In the genomic region with DNA sequence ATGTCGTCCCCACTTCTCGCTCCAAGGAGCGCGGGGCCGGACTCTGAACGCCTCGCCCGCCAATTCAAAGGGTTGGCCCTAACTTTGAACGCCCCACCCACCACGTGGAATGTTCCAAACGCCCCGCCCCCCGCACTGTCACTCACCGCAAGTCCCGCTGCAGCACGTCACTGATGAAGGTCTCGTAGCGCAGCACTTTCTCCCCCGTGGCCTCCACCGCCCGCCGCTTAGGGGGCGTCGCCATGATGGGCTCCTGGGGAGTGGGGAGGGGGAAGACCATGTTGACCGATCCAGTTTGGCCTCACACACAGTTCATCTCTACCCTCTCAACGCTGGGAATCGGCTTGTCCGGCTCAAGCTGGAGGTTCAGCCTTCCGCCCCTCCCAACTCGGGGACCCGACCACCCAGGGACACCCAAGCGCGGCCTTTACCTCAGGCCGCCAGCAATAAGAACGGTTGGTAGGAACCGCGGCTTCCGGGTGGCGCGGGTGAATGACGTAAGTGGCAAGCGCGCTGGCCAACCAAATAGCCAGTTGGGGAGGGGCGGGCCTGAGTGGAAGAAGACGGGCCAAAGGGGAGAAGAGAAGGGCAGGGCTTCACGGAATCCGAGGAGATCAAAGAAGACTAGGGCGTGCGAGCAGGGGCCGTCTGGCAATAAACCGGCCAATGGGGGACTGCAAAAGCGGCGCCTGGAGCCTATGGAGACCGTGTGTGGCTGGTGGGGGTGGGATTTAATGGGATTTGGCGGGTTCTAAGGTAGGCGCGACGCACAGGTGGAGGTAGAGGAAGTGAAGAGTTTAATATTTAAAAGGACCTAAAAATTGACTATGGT, we compare ENCODE assay signal across 8 cellular contexts. TPM values are rescaled to one million over a fixed set of nuclear protein-coding genes. Genes with fewer than 3 reads are reported as not detected.
A peak's percentile ranks its signal among the peaks of the same experiment; 100 is the strongest.
DNase-seq lines count a peak whose midpoint lies in the region; ATAC-seq and TF ChIP-seq lines count a peak whose summit lies in the region.

A gene with protein sequence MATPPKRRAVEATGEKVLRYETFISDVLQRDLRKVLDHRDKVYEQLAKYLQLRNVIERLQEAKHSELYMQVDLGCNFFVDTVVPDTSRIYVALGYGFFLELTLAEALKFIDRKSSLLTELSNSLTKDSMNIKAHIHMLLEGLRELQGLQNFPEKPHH (minus strand): TSS at position 497 of the 832 bp plus-strand sequence. CDS start 253 bp downstream, at position 244.

- H3K36me3 ChIP-seq in BLaER1 (peaks cover 37% of the 10 kb centered on the region), left lung (peaks cover 0 to 28% of the 10 kb centered on the region in 2 donors)

- H3K27me3 ChIP-seq in BLaER1 (peaks cover 62% of the 10 kb centered on the region), left lung (no peaks in the 10 kb centered on the region)

- H3K4me1 ChIP-seq in BLaER1 (peaks cover 7% of the 10 kb centered on the region), left lung (peaks cover 0 to 5% of the 10 kb centered on the region in 2 donors)

- H3K9ac ChIP-seq in BLaER1: peak within 1 kb of the TSS; percentile 86

- H3K4me3 ChIP-seq in BLaER1 (peak within 1 kb of the TSS; percentile 70), left lung (peak within 1 kb of the TSS; percentile 31 to 51)

- intact Hi-C loops in left lung (cut with DNase I): no loop called here

- 0 out of 2 replicates have a peak, but pooled peaks cover 8% of the 10 kb centered on the region for H3K9me3 ChIP-seq in BLaER1
- H3K9me3 ChIP-seq in left lung: no peaks in the 10 kb centered on the region

- H4K20me1 ChIP-seq in BLaER1: peaks cover 10% of the 10 kb centered on the region; the same call in 1 of the 2 replicates

- TF ChIP-seq CTCF in left lung (IDR thresholded peaks at IDR 0.05): no peak

- ATAC-seq in GM19351 (IDR thresholded peaks at IDR 0.05; ENCODE audit: unreplicated experiment) (peak; percentile 81), HG03521 (IDR thresholded peaks at IDR 0.05; ENCODE audit: unreplicated experiment) (peak; percentile 80), left lung (peak; percentile 94)

- DNase-seq in NCI-H748 treated with DMSO at 0.1 percent for 48 hours (lab: John Stamatoyannopoulos, UW) (peak; percentile 96), dedifferentiated amniotic fluid mesenchymal stem cell (ENCODE audit: extremely low spot score) (peak; percentile 93), left lung (peak; percentile 93 to 94)
- peak; percentile 78 to 88 for DNase-seq in activated CD4-positive, alpha-beta T cell treated with anti-CD3 and anti-CD28 coated beads, Interleukin-2, amount 50 U/mL, for 24 hours (ENCODE audit: low read depth in 1 of 2, low spot score in 1 of 2)
- DNase-seq in stimulated activated CD4-positive, alpha-beta T cell treated with anti-CD3 and anti-CD28 coated beads, Interleukin-2, amount 100 ng/mL, for 48 hours: peak; percentile 83 to 85

- peak within 1 kb of the TSS; percentile 61 for H3K4me2 ChIP-seq in BLaER1

- H3K27ac ChIP-seq in BLaER1 (peak within 1 kb of the TSS; percentile 89), left lung (peak within 1 kb of the TSS; percentile 95 to 97)

RNA-seq across cellular contexts. Expression of the gene that starts here (rescaled TPM):
- total RNA-seq in left lung: 100 to 1,000 TPM in 1 of 2 donors, 10 to 100 TPM in 1; 77.9 to 104 TPM

Comparison
In these comparisons a context has a peak if more than half of its experiments do, and no peak if none do; other contexts are left out.
1. Peak in every context shown above with its lines: DNase-seq, ATAC-seq, H3K4me3 ChIP-seq and H3K27ac ChIP-seq.